In the genomic region with DNA sequence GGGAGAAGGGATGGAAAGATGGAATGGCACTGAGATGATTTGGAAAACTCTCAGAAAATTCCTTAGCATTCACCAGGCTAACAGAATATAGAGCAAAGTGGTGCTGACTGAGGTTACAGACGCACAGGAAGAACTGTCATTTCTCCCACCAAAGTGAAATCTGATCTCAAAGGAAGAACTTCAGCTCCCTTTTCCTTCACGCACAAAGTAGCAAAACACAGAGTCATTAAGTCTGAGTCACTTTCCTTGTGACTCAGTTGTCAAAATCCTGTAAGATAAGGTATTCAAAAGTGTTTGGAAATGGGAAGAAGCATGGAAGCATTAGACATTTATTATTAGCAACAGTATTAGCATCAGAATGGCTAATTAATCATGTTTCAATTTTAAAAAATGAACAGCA, we compare ENCODE assay signal across 11 cellular contexts. TPM values are rescaled to one million over a fixed set of nuclear protein-coding genes. Genes with fewer than 3 reads are reported as not detected.
DNase-seq lines count a peak whose midpoint lies in the region; ATAC-seq, FAIRE-seq and TF ChIP-seq lines count a peak whose summit lies in the region.
"Had no signal": no experiment of that assay in that cellular context is flagged by ENCODE, and none has a peak within 500 bp of the region (broad histone marks: within the 10 kb centered on the region; RNA-seq: fewer than 3 reads in every experiment).

No MANE protein-coding gene starts in this region.

- no peak overlapping the region for H2BK12ac ChIP-seq in trophoblast cell (ENCODE audit: low read length)

- TF ChIP-seq POLR2A in esophagus squamous epithelium (IDR thresholded peaks at IDR 0.05), result no peak

- peak; percentile 95 for FAIRE-seq in RCC 7860 (lab: Jason Lieb, UNC)
- FAIRE-seq: G401.6, pancreas had no signal

- H3K36me3 ChIP-seq in trophoblast cell (ENCODE audit: control insufficient read depth in 1 of 2, insufficient read depth in 2 of 2, low read length in 2 of 2), result no peaks in the 10 kb centered on the region
- no peaks in the 10 kb centered on the region for H3K36me3 ChIP-seq in Caco-2 (ENCODE audit: control insufficient read depth, insufficient read depth, low read length)
- no peaks in the 10 kb centered on the region for H3K36me3 ChIP-seq in esophagus squamous epithelium
- H3K36me3 ChIP-seq: pancreas had no signal

- H4K91ac ChIP-seq in trophoblast cell (ENCODE audit: low read depth, low read length), result no peak overlapping the region

- no peak overlapping the region for H4K12ac ChIP-seq in trophoblast cell (ENCODE audit: low read depth, low read length)

- no peaks in the 10 kb centered on the region for H3K27me3 Mint-ChIP-seq in Caco-2 (ENCODE audit: insufficient read depth, unreplicated experiment)
- H3K27me3 Mint-ChIP-seq: activated naive CD8-positive, alpha-beta T cell treated with anti-CD3 and anti-CD28 coated beads, Interleukin-2, amount 10 ng/mL, durations not matched to agents 7 days and 5 days had no signal

- peaks cover 2% of the 10 kb centered on the region for H3K79me1 ChIP-seq in trophoblast cell (ENCODE audit: low read length)

- no peaks in the 10 kb centered on the region for H3K4me1 Mint-ChIP-seq in Caco-2 (ENCODE audit: low read depth, unreplicated experiment)
- H3K4me1 Mint-ChIP-seq: activated naive CD8-positive, alpha-beta T cell treated with anti-CD3 and anti-CD28 coated beads, Interleukin-2, amount 10 ng/mL, durations not matched to agents 7 days and 5 days had no signal

- no peak overlapping the region for H3K18ac ChIP-seq in trophoblast cell (ENCODE audit: low read length)

- H3K27me3 ChIP-seq in trophoblast cell (ENCODE audit: insufficient read depth, low read length), result no peaks in the 10 kb centered on the region
- no peaks in the 10 kb centered on the region for H3K27me3 ChIP-seq in Caco-2 (replicated peaks; ENCODE audit: control insufficient read depth, insufficient read depth, low read length)
- H3K27me3 ChIP-seq in esophagus squamous epithelium, result no peaks in the 10 kb centered on the region
- H3K27me3 ChIP-seq: pancreas had no signal

- no peak overlapping the region for H2AK5ac ChIP-seq in trophoblast cell (ENCODE audit: low read length)

- no peak overlapping the region for H2AFZ ChIP-seq in trophoblast cell (ENCODE audit: insufficient read depth, low read length, poor library complexity)

- H3K4me2 ChIP-seq in trophoblast cell (ENCODE audit: low read length), result no peak overlapping the region

- H3K4ac ChIP-seq in trophoblast cell (ENCODE audit: low read depth, low read length), result no peak overlapping the region

- no peak overlapping the region for H3K27ac Mint-ChIP-seq in Caco-2 (ENCODE audit: unreplicated experiment)
- H3K27ac Mint-ChIP-seq: activated naive CD8-positive, alpha-beta T cell treated with anti-CD3 and anti-CD28 coated beads, Interleukin-2, amount 10 ng/mL, durations not matched to agents 7 days and 5 days had no signal

- H3K23ac ChIP-seq in trophoblast cell (ENCODE audit: low read length), result no peak overlapping the region

- intact Hi-C loops in Caco-2 (cut with micrococcal nuclease; ENCODE audit: unreplicated experiment), result no loop called here
- intact Hi-C loops in esophagus squamous epithelium (cut with DNase I), result no loop called here

- H3K4me1 ChIP-seq in trophoblast cell (ENCODE audit: control insufficient read depth in 1 of 2, insufficient read depth in 2 of 2, low read length in 2 of 2), result peaks cover 3 to 6% of the 10 kb centered on the region in 2 experiments
- no peaks in the 10 kb centered on the region for H3K4me1 ChIP-seq in Caco-2
- peaks cover 0 to 5% (median 0%) of the 10 kb centered on the region in 3 donors for H3K4me1 ChIP-seq in esophagus squamous epithelium
- H3K4me1 ChIP-seq: pancreas had no signal

- no peaks in the 10 kb centered on the region for H3K79me2 ChIP-seq in trophoblast cell (ENCODE audit: control insufficient read depth, insufficient read depth, low read length, poor library complexity)

- H3K14ac ChIP-seq in trophoblast cell (ENCODE audit: low read length), result no peak overlapping the region

- POLR2A ChIA-PET in Caco-2 (lab: Charles Lee), result no interaction called here

- no peak overlapping the region for H3K27ac ChIP-seq in trophoblast cell (ENCODE audit: low read depth, low read length)
- H3K27ac ChIP-seq in esophagus squamous epithelium, result peak overlapping the region in 1 of 4 donors; percentile 10
- H3K27ac ChIP-seq: pancreas had no signal

- no peak overlapping the region for H4K8ac ChIP-seq in trophoblast cell (ENCODE audit: low read depth, low read length)

- no CpG with 5 or more reads among the region's 2 CpGs for WGBS in trophoblast cell (ENCODE audit: extremely low coverage, insufficient coverage, insufficient read length)
- 37 to 43% methylated on average over 2 of the region's 2 CpGs for WGBS in esophagus squamous epithelium, 2 donors

- no peak overlapping the region for H2BK120ac ChIP-seq in trophoblast cell (ENCODE audit: insufficient read depth, low read length, poor library complexity)

- H3K9ac ChIP-seq in trophoblast cell (ENCODE audit: low read length), result no peak overlapping the region

- BruUV-seq in Caco-2 (replicated peaks; lab: Mats Ljungman, UMichigan), result no TSS peak

- H3K9me3 ChIP-seq in trophoblast cell (ENCODE audit: insufficient read depth, low read depth, low read length), result no peaks in the 10 kb centered on the region
- no peaks in the 10 kb centered on the region for H3K9me3 ChIP-seq in Caco-2
- H3K9me3 ChIP-seq in esophagus squamous epithelium, result no peaks in the 10 kb centered on the region
- H3K9me3 ChIP-seq: pancreas had no signal

- H3K4me3 Mint-ChIP-seq in Caco-2 (ENCODE audit: unreplicated experiment), result no peak overlapping the region
- H3K4me3 Mint-ChIP-seq: activated naive CD8-positive, alpha-beta T cell treated with anti-CD3 and anti-CD28 coated beads, Interleukin-2, amount 10 ng/mL, durations not matched to agents 7 days and 5 days had no signal

- no peak overlapping the region for H2BK5ac ChIP-seq in trophoblast cell (ENCODE audit: low read depth, low read length, poor library complexity)

- no peak for ATAC-seq in GM18519 (IDR thresholded peaks at IDR 0.05; ENCODE audit: low FRiP score, unreplicated experiment)
- ATAC-seq: pancreas had no signal

- no peaks in the 10 kb centered on the region for H3K36me3 Mint-ChIP-seq in Caco-2 (ENCODE audit: insufficient read depth, unreplicated experiment)
- H3K36me3 Mint-ChIP-seq: activated naive CD8-positive, alpha-beta T cell treated with anti-CD3 and anti-CD28 coated beads, Interleukin-2, amount 10 ng/mL, durations not matched to agents 7 days and 5 days had no signal

- H3K4me3 ChIP-seq in fibroblast of mammary gland (ENCODE audit: control insufficient read depth, low read depth, low read length), result no peak overlapping the region
- no peak overlapping the region for H3K4me3 ChIP-seq in trophoblast cell (ENCODE audit: low read depth, low read length)
- no peak overlapping the region for H3K4me3 ChIP-seq in Caco-2 (ENCODE audit: low read depth, low read length)
- no peak overlapping the region for H3K4me3 ChIP-seq in esophagus squamous epithelium
- H3K4me3 ChIP-seq: pancreas had no signal

- DNase-seq in ELR (ENCODE audit: low read depth), result peak; percentile 94
- DNase-seq in RCC 7860 (ENCODE audit: low spot score), result peak; percentile 77
- DNase-seq in fibroblast of mammary gland (ENCODE audit: low read depth), result peak; percentile 93
- DNase-seq in trophoblast cell, result peak; percentile 30 to 81
- DNase-seq in NCI-H2081 (lab: John Stamatoyannopoulos, UW), result no peak
- no peak for DNase-seq in Caco-2
- DNase-seq in esophagus squamous epithelium (lab: John Stamatoyannopoulos, UW), result no peak
- DNase-seq: activated naive CD8-positive, alpha-beta T cell treated with anti-CD3 and anti-CD28 coated beads, Interleukin-2, amount 10 ng/mL, durations not matched to agents 7 days and 5 days; pancreas had no signal

- H3K9me3 Mint-ChIP-seq in Caco-2 (ENCODE audit: unreplicated experiment), result no peaks in the 10 kb centered on the region
- H3K9me3 Mint-ChIP-seq: activated naive CD8-positive, alpha-beta T cell treated with anti-CD3 and anti-CD28 coated beads, Interleukin-2, amount 10 ng/mL, durations not matched to agents 7 days and 5 days had no signal

- TF ChIP-seq CTCF in fibroblast of mammary gland (conservative IDR thresholded peaks at IDR 0.05; ENCODE audit: control insufficient read depth, insufficient read depth, low read depth, low read length), result no peak
- no peak for TF ChIP-seq CTCF in Caco-2 (IDR thresholded peaks at IDR 0.05; ENCODE audit: insufficient read depth in 1 of 2, low read depth in 1 of 2, low read length in 1 of 2, severe bottlenecking in 1 of 2, unreplicated experiment in 1 of 2)
- no peak for TF ChIP-seq CTCF in esophagus squamous epithelium (IDR thresholded peaks at IDR 0.05)

- CTCF ChIA-PET in Caco-2 (lab: Charles Lee), result no interaction called here

RNA-seq across cellular contexts. Expression of a gene that starts 11.7 kb away (rescaled TPM):
- polyA plus RNA-seq in trophoblast cell (2013), result 35.6 and 36.0 TPM in 2 replicates
- total RNA-seq in Caco-2 (2022) (0.23 TPM in 1 of 2 replicates, not detected in the other), esophagus squamous epithelium (10 to 100 TPM in 1 of 4 donors, 1 to 10 TPM in 3; 3.2 to 16.6 (median 5.3) TPM)
- total RNA-seq: activated naive CD8-positive, alpha-beta T cell treated with anti-CD3 and anti-CD28 coated beads, Interleukin-2, amount 10 ng/mL, durations not matched to agents 7 days and 5 days had no signal

Comparison
In these comparisons a context has a peak if more than half of its experiments do, and no peak if none do; other contexts are left out.
1. DNase-seq: peak in ELR (single experiment), RCC 7860 (single experiment), fibroblast of mammary gland (single experiment) and trophoblast cell (2 of 2); none in NCI-H2081 (0 of 2), Caco-2 (0 of 2) and esophagus squamous epithelium (single experiment).